ENCODE assay signal across 25 cellular contexts in genomic region chr16:5044011-5044540, GRCh38. TPM values are rescaled to one million over a fixed set of nuclear protein-coding genes. Genes with fewer than 3 reads are reported as not detected.
"Had no signal": no experiment of that assay in that cellular context is flagged by ENCODE, and none has a peak within 500 bp of the region (broad histone marks: within the 10 kb centered on the region; RNA-seq: fewer than 3 reads in every experiment).

No MANE protein-coding gene starts in this region.

- H3K9me3 ChIP-seq: gastrocnemius medialis, left ventricle myocardium inferior, neutrophil, pancreas, testis, tibial artery, upper lobe of left lung, uterus had no signal

- H3K36me3 Mint-ChIP-seq: natural killer cell had no signal

- DNase-seq: cortex of kidney; foreskin fibroblast; gastrocnemius medialis; kidney glomerular epithelial cell; left ventricle myocardium inferior; natural killer cell; stimulated activated CD4-positive, alpha-beta T cell treated with anti-CD3 and anti-CD28 coated beads, Interleukin-4, amount 100 ng/mL, for 4 hours; stimulated activated naive CD8-positive, alpha-beta T cell treated with anti-CD3 and anti-CD28 coated beads, Interleukin-15, Interleukin-2, amounts not matched to agents 100 U/mL and 50 U/mL, for 24 hours; substantia nigra; testis; tibial artery; upper lobe of left lung; uterus had no signal

- H3K36me3 ChIP-seq: gastrocnemius medialis, left ventricle myocardium inferior, neutrophil, pancreas, tibial artery, uterus had no signal

- H3K4me1 ChIP-seq: gastrocnemius medialis, left ventricle myocardium inferior, pancreas, testis, tibial artery, upper lobe of left lung, uterus had no signal

- H3K27me3 ChIP-seq: gastrocnemius medialis, hepatocyte, pancreas, testis, tibial artery, upper lobe of left lung, uterus had no signal

- H3K4me3 Mint-ChIP-seq: memory B cell; natural killer cell; stimulated activated memory B cell treated with anti-CD40 and anti-IgM and Interleukin-4, amounts not matched to agents 10 μg/mL and 1 μg/mL and 100 μg/mL, for 72 hours had no signal

- ATAC-seq: gastrocnemius medialis; left colon; natural killer cell; pancreas; sciatic nerve; stimulated activated memory B cell treated with anti-CD40 and anti-IgM and Interleukin-4, amounts not matched to agents 10 μg/mL and 1 μg/mL and 100 μg/mL, for 72 hours; stimulated activated naive CD8-positive, alpha-beta T cell treated with anti-CD3 and anti-CD28 coated beads, Interleukin-15, Interleukin-2, amounts not matched to agents 100 U/mL and 50 U/mL, for 24 hours had no signal

- H3K27ac Mint-ChIP-seq: memory B cell; natural killer cell; progenitor cell of endocrine pancreas; stimulated activated memory B cell treated with anti-CD40 and anti-IgM and Interleukin-4, amounts not matched to agents 10 μg/mL and 1 μg/mL and 100 μg/mL, for 72 hours had no signal

- H3K9me3 Mint-ChIP-seq: natural killer cell had no signal

- H3K4me3 ChIP-seq: gastrocnemius medialis, hepatocyte, left ventricle myocardium inferior, lung, pancreas, testis, tibial artery, upper lobe of left lung, uterus had no signal

- H3K4me1 Mint-ChIP-seq: natural killer cell had no signal

- H3K27ac ChIP-seq: gastrocnemius medialis, hepatocyte, left ventricle myocardium inferior, neutrophil, pancreas, testis, tibial artery, upper lobe of left lung, uterus had no signal

- H3K27me3 Mint-ChIP-seq: progenitor cell of endocrine pancreas had no signal

RNA-seq across cellular contexts. Expression of gene C16orf89, which starts 21.7 kb away (rescaled TPM):
- total RNA-seq: dermis microvascular lymphatic vessel endothelial cell, gastrocnemius medialis, mononuclear cell, natural killer cell, progenitor cell of endocrine pancreas had no signal
- polyA plus RNA-seq: neural cell had no signal
